In the genomic region with DNA sequence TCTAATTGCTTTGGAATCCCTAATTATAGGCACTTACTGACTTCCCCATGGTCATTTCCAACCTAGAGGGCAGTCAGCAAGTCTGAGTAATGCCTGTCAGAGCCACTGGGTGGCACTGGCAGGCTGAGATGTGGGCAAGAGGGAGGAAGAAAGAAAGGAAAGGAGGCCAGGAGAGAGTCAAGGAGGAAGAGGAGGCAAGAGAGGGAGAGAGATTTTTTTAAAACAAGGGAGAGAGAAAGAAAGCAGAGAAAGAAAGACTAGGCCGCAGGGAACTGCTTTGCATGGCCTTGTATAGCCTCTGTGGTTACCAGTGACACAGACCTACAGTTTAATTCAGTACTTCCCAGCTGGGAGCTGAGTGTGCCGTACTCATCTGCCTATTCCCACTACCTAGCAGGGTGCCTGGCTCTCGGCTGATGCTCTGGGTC, we compare ENCODE assay signal across 8 cellular contexts.
DNase-seq lines count a peak whose midpoint lies in the region; ATAC-seq and TF ChIP-seq lines count a peak whose summit lies in the region.

No MANE protein-coding gene starts in this region.

- H3K9me2 ChIP-seq in MM.1S (replicated peaks; ENCODE audit: insufficient read depth, low read length) = no peaks in the 10 kb centered on the region

- intact Hi-C loops in colonic mucosa (cut with DNase I) = loop anchor here (5.0 kb wide), 1 partner anchor 563 kb away; no protein-coding TSS in a partner anchor

- peak; percentile 97 to 98 for TF ChIP-seq RAD21 in liver (IDR thresholded peaks at IDR 0.05)

- H4K20me1 ChIP-seq in MM.1S (ENCODE audit: insufficient read depth, low read length) = no peaks in the 10 kb centered on the region

- no peak overlapping the region for H3K9ac ChIP-seq in MM.1S (ENCODE audit: low read length)
- H3K9ac ChIP-seq in colonic mucosa (ENCODE audit: low read depth in 2 of 2, low read length in 2 of 2) = no peak overlapping the region
- no peak overlapping the region for H3K9ac ChIP-seq in liver (ENCODE audit: low read depth in 1 of 2, low read length in 2 of 2)

- H3K4me2 ChIP-seq in MM.1S (ENCODE audit: low read depth, low read length) = no peak overlapping the region

- ATAC-seq in GM21786 (IDR thresholded peaks at IDR 0.05; ENCODE audit: unreplicated experiment) (peak; percentile 70), omental fat pad (ENCODE audit: low FRiP score) (no peak)

- DNase-seq in GM06990 (ENCODE audit: extremely low read depth, insufficient read length) (no peak), MM.1S (peak; percentile 41), colonic mucosa (peak; percentile 63), omental fat pad (ENCODE audit: low spot score) (no peak)
- peak; percentile 31 to 39 for DNase-seq in activated CD4-positive, alpha-beta T cell treated with anti-CD3 and anti-CD28 coated beads for 24 hours (ENCODE audit: low read depth in 2 of 2)
- DNase-seq in stimulated activated CD8-positive, alpha-beta memory T cell treated with anti-CD3 and anti-CD28 coated beads, Interleukin-12 subunit alpha, Interleukin-12 subunit beta, amount 100 ng/mL, for 4 hours (ENCODE audit: low read depth) = peak; percentile 19

- TF ChIP-seq CTCF in GM06990 (IDR thresholded peaks at IDR 0.05; ENCODE audit: insufficient read depth, low read length, poor library complexity, severe bottlenecking) (peak; percentile 93), MM.1S (IDR thresholded peaks at IDR 0.05; ENCODE audit: low read length) (peak; percentile 98), colonic mucosa (IDR thresholded peaks at IDR 0.05) (peak; percentile 87), liver (IDR thresholded peaks at IDR 0.05; ENCODE audit: low read depth, low read length, missing input control) (peak; percentile 88), omental fat pad (IDR thresholded peaks at IDR 0.05) (peak in 1 of 3 donors; percentile 61)

- H3K27me3 ChIP-seq in GM06990 (replicated peaks; ENCODE audit: control insufficient read depth, insufficient read depth, low read length) (no peaks in the 10 kb centered on the region), MM.1S (replicated peaks; ENCODE audit: insufficient read depth, low read length) (no peaks in the 10 kb centered on the region), colonic mucosa (no peaks in the 10 kb centered on the region), liver (ENCODE audit: control insufficient read depth in 4 of 4, insufficient read depth in 4 of 4, low read length in 3 of 4) (no peaks in the 10 kb centered on the region)

- H3K27ac ChIP-seq in MM.1S (ENCODE audit: low read length) = no peak overlapping the region
- H3K27ac ChIP-seq in colonic mucosa = no peak overlapping the region
- no peak overlapping the region for H3K27ac ChIP-seq in liver (ENCODE audit: low read depth in 1 of 2, low read length in 2 of 2)

- H3K4me3 ChIP-seq in GM06990 (replicated peaks; ENCODE audit: low read depth, low read length) = no peak overlapping the region
- no peak overlapping the region for H3K4me3 ChIP-seq in MM.1S (ENCODE audit: low read length)
- no peak overlapping the region for H3K4me3 ChIP-seq in colonic mucosa
- no peak overlapping the region for H3K4me3 ChIP-seq in liver (ENCODE audit: low read depth in 1 of 3, low read length in 3 of 3)

- H3F3A ChIP-seq in MM.1S (ENCODE audit: insufficient read depth, low read length) = no peaks in the 10 kb centered on the region

- H3K4me1 ChIP-seq in MM.1S (ENCODE audit: low read length) (no peaks in the 10 kb centered on the region), colonic mucosa (no peaks in the 10 kb centered on the region), liver (ENCODE audit: control insufficient read depth in 4 of 4, insufficient read depth in 4 of 4, low read length in 3 of 4) (no peaks in the 10 kb centered on the region)

- WGBS in liver = 51% methylated on average over 3 of the region's 3 CpGs

- no peak overlapping the region for H2AFZ ChIP-seq in MM.1S (ENCODE audit: low read length)

- H3K79me2 ChIP-seq in MM.1S (ENCODE audit: low read length) = no peaks in the 10 kb centered on the region

- H3K9me3 ChIP-seq in MM.1S (replicated peaks; ENCODE audit: insufficient read depth, low read length) = no peaks in the 10 kb centered on the region
- H3K9me3 ChIP-seq in colonic mucosa = no peaks in the 10 kb centered on the region
- no peaks in the 10 kb centered on the region for H3K9me3 ChIP-seq in liver (ENCODE audit: control insufficient read depth in 4 of 4, low read length in 3 of 4)

- H3K36me3 ChIP-seq in GM06990 (ENCODE audit: control insufficient read depth, insufficient read depth, low read length) = no peaks in the 10 kb centered on the region
- no peaks in the 10 kb centered on the region for H3K36me3 ChIP-seq in MM.1S (replicated peaks; ENCODE audit: insufficient read depth, low read length)
- H3K36me3 ChIP-seq in colonic mucosa = no peaks in the 10 kb centered on the region
- H3K36me3 ChIP-seq in liver (ENCODE audit: control insufficient read depth in 4 of 4, insufficient read depth in 3 of 4, low read depth in 1 of 4, low read length in 3 of 4) = no peaks in the 10 kb centered on the region

TF ChIP-seq in liver, 16 proteins besides CTCF, POLR2A, EP300 and RAD21:
- TF ChIP-seq HNF4A (conservative IDR thresholded peaks at IDR 0.05) (no peak), YY1 (IDR thresholded peaks at IDR 0.05) (no peak), JUND (IDR thresholded peaks at IDR 0.05) (no peak), RXRA (IDR thresholded peaks at IDR 0.05) (no peak), FOXA2 (IDR thresholded peaks at IDR 0.05) (no peak), GABPA (IDR thresholded peaks at IDR 0.05 in 1 of 2, conservative IDR thresholded peaks at IDR 0.05 in 1 of 2) (no peak), TAF1 (conservative IDR thresholded peaks at IDR 0.05) (no peak), HNF4G (IDR thresholded peaks at IDR 0.05) (no peak), FOXA1 (IDR thresholded peaks at IDR 0.05) (no peak), NR2F2 (IDR thresholded peaks at IDR 0.05) (no peak), EGR1 (IDR thresholded peaks at IDR 0.05; ENCODE audit: low read depth in 2 of 2) (no peak), SP1 (IDR thresholded peaks at IDR 0.05) (no peak)
- TF ChIP-seq, protein P1, sequence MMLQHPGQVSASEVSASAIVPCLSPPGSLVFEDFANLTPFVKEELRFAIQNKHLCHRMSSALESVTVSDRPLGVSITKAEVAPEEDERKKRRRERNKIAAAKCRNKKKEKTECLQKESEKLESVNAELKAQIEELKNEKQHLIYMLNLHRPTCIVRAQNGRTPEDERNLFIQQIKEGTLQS (IDR thresholded peaks at IDR 0.05) = no peak
- TF ChIP-seq, protein P2, sequence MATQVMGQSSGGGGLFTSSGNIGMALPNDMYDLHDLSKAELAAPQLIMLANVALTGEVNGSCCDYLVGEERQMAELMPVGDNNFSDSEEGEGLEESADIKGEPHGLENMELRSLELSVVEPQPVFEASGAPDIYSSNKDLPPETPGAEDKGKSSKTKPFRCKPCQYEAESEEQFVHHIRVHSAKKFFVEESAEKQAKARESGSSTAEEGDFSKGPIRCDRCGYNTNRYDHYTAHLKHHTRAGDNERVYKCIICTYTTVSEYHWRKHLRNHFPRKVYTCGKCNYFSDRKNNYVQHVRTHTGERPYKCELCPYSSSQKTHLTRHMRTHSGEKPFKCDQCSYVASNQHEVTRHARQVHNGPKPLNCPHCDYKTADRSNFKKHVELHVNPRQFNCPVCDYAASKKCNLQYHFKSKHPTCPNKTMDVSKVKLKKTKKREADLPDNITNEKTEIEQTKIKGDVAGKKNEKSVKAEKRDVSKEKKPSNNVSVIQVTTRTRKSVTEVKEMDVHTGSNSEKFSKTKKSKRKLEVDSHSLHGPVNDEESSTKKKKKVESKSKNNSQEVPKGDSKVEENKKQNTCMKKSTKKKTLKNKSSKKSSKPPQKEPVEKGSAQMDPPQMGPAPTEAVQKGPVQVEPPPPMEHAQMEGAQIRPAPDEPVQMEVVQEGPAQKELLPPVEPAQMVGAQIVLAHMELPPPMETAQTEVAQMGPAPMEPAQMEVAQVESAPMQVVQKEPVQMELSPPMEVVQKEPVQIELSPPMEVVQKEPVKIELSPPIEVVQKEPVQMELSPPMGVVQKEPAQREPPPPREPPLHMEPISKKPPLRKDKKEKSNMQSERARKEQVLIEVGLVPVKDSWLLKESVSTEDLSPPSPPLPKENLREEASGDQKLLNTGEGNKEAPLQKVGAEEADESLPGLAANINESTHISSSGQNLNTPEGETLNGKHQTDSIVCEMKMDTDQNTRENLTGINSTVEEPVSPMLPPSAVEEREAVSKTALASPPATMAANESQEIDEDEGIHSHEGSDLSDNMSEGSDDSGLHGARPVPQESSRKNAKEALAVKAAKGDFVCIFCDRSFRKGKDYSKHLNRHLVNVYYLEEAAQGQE (IDR thresholded peaks at IDR 0.05) = no peak
- TF ChIP-seq, protein P3, sequence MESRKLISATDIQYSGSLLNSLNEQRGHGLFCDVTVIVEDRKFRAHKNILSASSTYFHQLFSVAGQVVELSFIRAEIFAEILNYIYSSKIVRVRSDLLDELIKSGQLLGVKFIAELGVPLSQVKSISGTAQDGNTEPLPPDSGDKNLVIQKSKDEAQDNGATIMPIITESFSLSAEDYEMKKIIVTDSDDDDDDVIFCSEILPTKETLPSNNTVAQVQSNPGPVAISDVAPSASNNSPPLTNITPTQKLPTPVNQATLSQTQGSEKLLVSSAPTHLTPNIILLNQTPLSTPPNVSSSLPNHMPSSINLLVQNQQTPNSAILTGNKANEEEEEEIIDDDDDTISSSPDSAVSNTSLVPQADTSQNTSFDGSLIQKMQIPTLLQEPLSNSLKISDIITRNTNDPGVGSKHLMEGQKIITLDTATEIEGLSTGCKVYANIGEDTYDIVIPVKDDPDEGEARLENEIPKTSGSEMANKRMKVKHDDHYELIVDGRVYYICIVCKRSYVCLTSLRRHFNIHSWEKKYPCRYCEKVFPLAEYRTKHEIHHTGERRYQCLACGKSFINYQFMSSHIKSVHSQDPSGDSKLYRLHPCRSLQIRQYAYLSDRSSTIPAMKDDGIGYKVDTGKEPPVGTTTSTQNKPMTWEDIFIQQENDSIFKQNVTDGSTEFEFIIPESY (IDR thresholded peaks at IDR 0.05) = no peak
- TF ChIP-seq, protein P4, sequence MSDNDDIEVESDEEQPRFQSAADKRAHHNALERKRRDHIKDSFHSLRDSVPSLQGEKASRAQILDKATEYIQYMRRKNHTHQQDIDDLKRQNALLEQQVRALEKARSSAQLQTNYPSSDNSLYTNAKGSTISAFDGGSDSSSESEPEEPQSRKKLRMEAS (IDR thresholded peaks at IDR 0.05) = no peak

Comparison
In these comparisons a context has a peak if more than half of its experiments do, and no peak if none do; other contexts are left out.
1. DNase-seq: peak in MM.1S (single experiment), activated CD4-positive, alpha-beta T cell treated with anti-CD3 and anti-CD28 coated beads for 24 hours (2 of 2), colonic mucosa (single experiment) and stimulated activated CD8-positive, alpha-beta memory T cell treated with anti-CD3 and anti-CD28 coated beads, Interleukin-12 subunit alpha, Interleukin-12 subunit beta, amount 100 ng/mL, for 4 hours (single experiment); none in GM06990 (single experiment) and omental fat pad (single experiment).